In genomic region chr11:65653229-65654225, GRCh38 we compare ENCODE assay signal across 9 cellular contexts. TPM values are rescaled to one million over a fixed set of nuclear protein-coding genes. Genes with fewer than 3 reads are reported as not detected.
DNase-seq lines count a peak whose midpoint lies in the region; ATAC-seq and TF ChIP-seq lines count a peak whose summit lies in the region.
"Had no signal": no experiment of that assay in that cellular context is flagged by ENCODE, and none has a peak within 500 bp of the region (broad histone marks: within the 10 kb centered on the region; RNA-seq: fewer than 3 reads in every experiment).

No MANE protein-coding gene starts in this region.

- H3K4me2 ChIP-seq in OCI-LY1 (ENCODE audit: low read length) (peak overlapping the region; percentile 79), neuronal stem cell (ENCODE audit: insufficient read depth, low read length, poor library complexity, severe bottlenecking) (peak overlapping the region; percentile 89)

- H3K4me1 ChIP-seq in OCI-LY1 (ENCODE audit: insufficient read depth, low read length, severe bottlenecking), result peaks cover 20% of the 10 kb centered on the region
- no peaks in the 10 kb centered on the region for H3K4me1 ChIP-seq in endodermal cell (ENCODE audit: control insufficient read depth, insufficient read depth, low read length)
- peaks cover 14 to 16% of the 10 kb centered on the region in 2 donors for H3K4me1 ChIP-seq in neuronal stem cell (ENCODE audit: control insufficient read depth in 2 of 2, insufficient read depth in 1 of 2, low read depth in 1 of 2, low read length in 2 of 2)

- no peak overlapping the region for H2BK12ac ChIP-seq in neuronal stem cell (ENCODE audit: low read length)

- no peak overlapping the region for H4K91ac ChIP-seq in neuronal stem cell (ENCODE audit: low read depth, low read length, poor library complexity)

- H3K9ac ChIP-seq in OCI-LY1 (ENCODE audit: low read length), result peak overlapping the region; percentile 72
- peak overlapping the region; percentile 77 for H3K9ac ChIP-seq in endodermal cell (ENCODE audit: extremely low read depth, low read length, poor library complexity, severe bottlenecking)
- peak overlapping the region; percentile 65 for H3K9ac ChIP-seq in neuronal stem cell (ENCODE audit: low read depth, low read length, poor library complexity)

- H3K9me3 ChIP-seq in OCI-LY1 (ENCODE audit: low read length) (no peaks in the 10 kb centered on the region), endodermal cell (ENCODE audit: control insufficient read depth, low read length) (no peaks in the 10 kb centered on the region), neuronal stem cell (replicated peaks in 1 of 2; ENCODE audit: control insufficient read depth in 2 of 2, insufficient read depth in 1 of 2, low read depth in 1 of 2, low read length in 2 of 2) (no peaks in the 10 kb centered on the region)

- peak overlapping the region; percentile 13 for H2BK120ac ChIP-seq in neuronal stem cell (ENCODE audit: low read depth, low read length)

- H3F3A ChIP-seq in OCI-LY1 (ENCODE audit: insufficient read depth, low read length), result 0 out of 2 replicates have a peak, but pooled peaks cover 7% of the 10 kb centered on the region

- no peak for TF ChIP-seq CTCF in OCI-LY1 (IDR thresholded peaks at IDR 0.05; ENCODE audit: low read length)
- TF ChIP-seq CTCF in endodermal cell (conservative IDR thresholded peaks at IDR 0.05), result no peak

- no peak for ATAC-seq in GM21619 (IDR thresholded peaks at IDR 0.05; ENCODE audit: unreplicated experiment)

- 76 to 80% methylated on average over 11 to 12 of the region's 12 CpGs for WGBS in endodermal cell (ENCODE audit: insufficient coverage in 1 of 2, insufficient read length in 1 of 2), 2 experiments
- no CpG with 5 or more reads among the region's 12 CpGs for WGBS in neuronal stem cell (ENCODE audit: extremely low coverage in 2 of 2, insufficient read length in 2 of 2, insufficient replicate concordance in 1 of 2), 2 donors

- H3K4me3 ChIP-seq in OCI-LY1 (ENCODE audit: low read depth, low read length, poor library complexity, severe bottlenecking) (peak overlapping the region; percentile 64), endodermal cell (ENCODE audit: low read length) (peak overlapping the region; percentile 82), neuronal stem cell (ENCODE audit: low read length in 2 of 2) (peak overlapping the region; percentile 62 to 83)

- peak overlapping the region; percentile 96 for H2AK5ac ChIP-seq in neuronal stem cell (ENCODE audit: low read depth, low read length)

- H4K8ac ChIP-seq in neuronal stem cell (ENCODE audit: low read depth, low read length), result peak overlapping the region; percentile 89

- peaks cover 2% of the 10 kb centered on the region for H3K79me1 ChIP-seq in neuronal stem cell (ENCODE audit: low read depth, low read length)

- peak overlapping the region; percentile 92 for H3K27ac Mint-ChIP-seq in endodermal cell

- peak overlapping the region; percentile 92 for H3K18ac ChIP-seq in neuronal stem cell (ENCODE audit: low read length)

- H4K20me1 ChIP-seq in OCI-LY1 (ENCODE audit: insufficient read depth, low read length), result no peaks in the 10 kb centered on the region

- no peaks in the 10 kb centered on the region for H3K9me2 ChIP-seq in OCI-LY1 (ENCODE audit: low read depth, low read length)

- peak overlapping the region; percentile 80 for H3K27ac ChIP-seq in OCI-LY1 (ENCODE audit: low read depth, low read length, poor library complexity, severe bottlenecking)
- H3K27ac ChIP-seq in endodermal cell (ENCODE audit: low read depth, low read length), result peak overlapping the region; percentile 95
- peak overlapping the region; percentile 100 for H3K27ac ChIP-seq in neuronal stem cell (replicated peaks; ENCODE audit: low read length)

- no peak overlapping the region for H2AFZ ChIP-seq in OCI-LY1 (ENCODE audit: low read length)
- peak overlapping the region; percentile 95 for H2AFZ ChIP-seq in neuronal stem cell (ENCODE audit: low read length)

- H2BK15ac ChIP-seq in neuronal stem cell (ENCODE audit: low read length), result no peak overlapping the region

- no peaks in the 10 kb centered on the region for H3K79me2 ChIP-seq in OCI-LY1 (ENCODE audit: insufficient read depth, low read length)

- H3K14ac ChIP-seq in neuronal stem cell (ENCODE audit: low read length), result no peak overlapping the region

- no peaks in the 10 kb centered on the region for H3K9me3 Mint-ChIP-seq in endodermal cell

- H3K36me3 ChIP-seq in OCI-LY1 (ENCODE audit: insufficient read depth, low read length), result peaks cover 78% of the 10 kb centered on the region
- peaks cover 57% of the 10 kb centered on the region for H3K36me3 ChIP-seq in endodermal cell (ENCODE audit: control insufficient read depth, insufficient read depth, low read length)
- H3K36me3 ChIP-seq in neuronal stem cell (replicated peaks in 1 of 2; ENCODE audit: control insufficient read depth in 2 of 2, insufficient read depth in 2 of 2, low read length in 2 of 2), result peaks cover 32 to 61% of the 10 kb centered on the region in 2 donors

- peaks cover 15% of the 10 kb centered on the region for H3K4me1 Mint-ChIP-seq in endodermal cell

- no peak overlapping the region for H3K23ac ChIP-seq in neuronal stem cell (ENCODE audit: low read depth, low read length, poor library complexity)

- DNase-seq in NCI-H510A treated with DMSO at 0.1 percent for 48 hours (lab: John Stamatoyannopoulos, UW) (peak; percentile 54), NCI-H510A (lab: John Stamatoyannopoulos, UW) (no peak), endodermal cell (no peak), neuronal stem cell (ENCODE audit: low spot score) (no peak), NCI-H1417 (lab: John Stamatoyannopoulos, UW) (no peak), HuH-7.5 (ENCODE audit: low spot score) (no peak)

- peak overlapping the region; percentile 68 for H3K4me3 Mint-ChIP-seq in endodermal cell

- peak overlapping the region; percentile 63 for H2BK5ac ChIP-seq in neuronal stem cell (ENCODE audit: low read length)

- peaks cover 42% of the 10 kb centered on the region for H3K36me3 Mint-ChIP-seq in endodermal cell (ENCODE audit: low read depth)

- H3K27me3 ChIP-seq in OCI-LY1 (ENCODE audit: insufficient read depth, low read length), result no peaks in the 10 kb centered on the region
- no peaks in the 10 kb centered on the region for H3K27me3 ChIP-seq in endodermal cell (ENCODE audit: control insufficient read depth, insufficient read depth, low read length, poor library complexity, severe bottlenecking)
- H3K27me3 ChIP-seq in neuronal stem cell (ENCODE audit: control insufficient read depth in 3 of 3, insufficient read depth in 3 of 3, low read depth in 1 of 3, low read length in 3 of 3), result peaks cover 0 to 2% (median 0%) of the 10 kb centered on the region in 3 experiments

- H3K4ac ChIP-seq in neuronal stem cell (ENCODE audit: low read length), result peak overlapping the region; percentile 7

- no peaks in the 10 kb centered on the region for H3K27me3 Mint-ChIP-seq in endodermal cell (ENCODE audit: insufficient read depth)

RNA-seq across cellular contexts. Expression of gene RELA, which starts 9.2 kb away (rescaled TPM):
- total RNA-seq in endodermal cell, result 10 to 100 TPM; 40.2 to 41.1 TPM
- 50.0 TPM for polyA plus RNA-seq in endodermal cell (2013, experiment 1 of 2)
- polyA plus RNA-seq in endodermal cell (2013, experiment 2 of 2), result 41.7 TPM
- polyA plus RNA-seq in neuronal stem cell (2013, experiment 1 of 2), result 26.0 TPM
- 24.2 TPM for polyA plus RNA-seq in neuronal stem cell (2013, experiment 2 of 2)

RNA-seq across cellular contexts. Expression of gene SIPA1, which starts 15.6 kb away (rescaled TPM):
- total RNA-seq in endodermal cell, result 10 to 100 TPM; 39.9 to 46.8 TPM
- 22.0 TPM for polyA plus RNA-seq in endodermal cell (2013, experiment 1 of 2)
- polyA plus RNA-seq in endodermal cell (2013, experiment 2 of 2), result 18.3 TPM
- 13.1 TPM for polyA plus RNA-seq in neuronal stem cell (2013, experiment 1 of 2)
- polyA plus RNA-seq in neuronal stem cell (2013, experiment 2 of 2), result 15.5 TPM

RNA-seq across cellular contexts. Expression of gene PCNX3, which starts 38.0 kb away (rescaled TPM):
- total RNA-seq in endodermal cell, result 10 to 100 TPM; 48.1 to 57.3 TPM
- 25.5 TPM for polyA plus RNA-seq in endodermal cell (2013, experiment 1 of 2)
- 24.6 TPM for polyA plus RNA-seq in endodermal cell (2013, experiment 2 of 2)
- polyA plus RNA-seq in neuronal stem cell (2013, experiment 1 of 2), result 11.7 TPM
- 11.4 TPM for polyA plus RNA-seq in neuronal stem cell (2013, experiment 2 of 2)

RNA-seq across cellular contexts. Expression of gene MAP3K11, which starts 39.5 kb away (rescaled TPM):
- 10 to 100 TPM; 62.8 to 65.0 TPM for total RNA-seq in endodermal cell
- polyA plus RNA-seq in endodermal cell (2013, experiment 1 of 2), result 30.5 TPM
- 28.4 TPM for polyA plus RNA-seq in endodermal cell (2013, experiment 2 of 2)
- 34.0 TPM for polyA plus RNA-seq in neuronal stem cell (2013, experiment 1 of 2)
- polyA plus RNA-seq in neuronal stem cell (2013, experiment 2 of 2), result 32.6 TPM

RNA-seq across cellular contexts. Expression of gene KCNK7, which starts 57.9 kb away (rescaled TPM):
- 1 to 10 TPM in 1 of 2 donors, not detected in 1; 1.2 TPM for total RNA-seq in endodermal cell
- not detected for polyA plus RNA-seq in endodermal cell (2013, experiment 1 of 2)
- polyA plus RNA-seq in endodermal cell (2013, experiment 2 of 2), result not detected
- polyA plus RNA-seq in neuronal stem cell (2013, experiment 1 of 2), result 0.06 TPM
- polyA plus RNA-seq in neuronal stem cell (2013, experiment 2 of 2), result 0.08 TPM
- total RNA-seq: Daoy had no signal
